ENCODE assay signal across 16 cellular contexts in the genomic region with DNA sequence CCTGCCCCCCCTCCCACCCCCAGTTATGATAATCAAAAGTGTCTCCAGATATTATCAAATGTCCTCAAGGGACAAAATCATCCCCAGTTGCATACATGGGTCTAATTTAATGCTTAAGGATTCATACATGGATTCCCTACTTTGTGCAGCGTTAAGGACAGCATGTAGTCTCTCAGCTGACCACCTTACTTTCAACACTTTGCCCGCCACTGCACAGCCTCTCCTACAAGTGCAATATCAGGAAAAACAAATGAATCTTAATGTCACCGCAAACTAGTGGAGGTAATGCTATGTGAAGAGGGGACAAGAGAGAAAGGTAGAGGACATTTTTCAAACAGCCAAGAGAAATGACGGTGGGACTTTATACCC.
DNase-seq lines count a peak whose midpoint lies in the region; ATAC-seq and TF ChIP-seq lines count a peak whose summit lies in the region.
"Had no signal": no experiment of that assay in that cellular context is flagged by ENCODE, and none has a peak within 500 bp of the region (broad histone marks: within the 10 kb centered on the region; RNA-seq: fewer than 3 reads in every experiment).

No MANE protein-coding gene starts in this region.

- H3K27me3 Mint-ChIP-seq in neural progenitor cell (ENCODE audit: insufficient read depth, low read depth), result peaks cover 2% of the 10 kb centered on the region

- peak overlapping the region; percentile 83 for H3K4me2 ChIP-seq in Loucy (ENCODE audit: low read depth, low read length, poor library complexity, severe bottlenecking)
- no peak overlapping the region for H3K4me2 ChIP-seq in neural progenitor cell

- no peak for ATAC-seq in HG03108 (IDR thresholded peaks at IDR 0.05; ENCODE audit: unreplicated experiment)
- ATAC-seq: HCT116, PC-3 had no signal

- H3K27ac Mint-ChIP-seq in neural progenitor cell, result peak overlapping the region; percentile 89

- no peaks in the 10 kb centered on the region for H3K9me2 ChIP-seq in Loucy (replicated peaks; ENCODE audit: low read depth, low read length)

- H3K27me3 ChIP-seq in Loucy (ENCODE audit: insufficient read depth, low read length, poor library complexity, severe bottlenecking) (no peaks in the 10 kb centered on the region), esophagus muscularis mucosa (no peaks in the 10 kb centered on the region), neural progenitor cell (no peaks in the 10 kb centered on the region), stomach smooth muscle (ENCODE audit: control insufficient read depth in 1 of 2, insufficient read depth in 2 of 2, low read length in 2 of 2) (no peaks in the 10 kb centered on the region)

- H3K79me2 ChIP-seq in Loucy (ENCODE audit: insufficient read depth, low read length), result no peaks in the 10 kb centered on the region
- no peaks in the 10 kb centered on the region for H3K79me2 ChIP-seq in neural progenitor cell (ENCODE audit: low read depth)

- H3K4me3 ChIP-seq in Loucy (ENCODE audit: low read length, poor library complexity, severe bottlenecking), result peak overlapping the region; percentile 59
- no peak overlapping the region for H3K4me3 ChIP-seq in esophagus muscularis mucosa
- no peak overlapping the region for H3K4me3 ChIP-seq in neural progenitor cell
- H3K4me3 ChIP-seq in stomach smooth muscle (ENCODE audit: low read length in 2 of 2), result no peak overlapping the region
- H3K4me3 ChIP-seq: GM23248 had no signal

- no peak for TF ChIP-seq POLR2A in esophagus muscularis mucosa (IDR thresholded peaks at IDR 0.05; ENCODE audit: low read depth)

- DNase-seq in esophagus muscularis mucosa (ENCODE audit: extremely low spot score) (no peak), neural progenitor cell (ENCODE audit: low spot score) (no peak), GM03348 (ENCODE audit: low spot score) (no peak)
- DNase-seq in activated CD8-positive, alpha-beta memory T cell treated with anti-CD3 and anti-CD28 coated beads for 24 hours, result no peak
- DNase-seq: C1 segment of cervical spinal cord, GDM1, GM23248, NCI-H1417 treated with DMSO at 0.1 percent for 48 hours, NCI-H1930, NCI-H82, PC-3 had no signal

- peaks cover 60% of the 10 kb centered on the region for H3K36me3 Mint-ChIP-seq in neural progenitor cell

- no peak for TF ChIP-seq EP300 in esophagus muscularis mucosa (IDR thresholded peaks at IDR 0.05)

- no peak overlapping the region for H3K4me3 Mint-ChIP-seq in neural progenitor cell

- H3K9me3 Mint-ChIP-seq in neural progenitor cell, result no peaks in the 10 kb centered on the region

- peak overlapping the region; percentile 1 for H3K9ac ChIP-seq in Loucy (ENCODE audit: low read depth, low read length, poor library complexity, severe bottlenecking)
- no peak overlapping the region for H3K9ac ChIP-seq in neural progenitor cell
- H3K9ac ChIP-seq in stomach smooth muscle (ENCODE audit: low read length in 2 of 2), result no peak overlapping the region
- H3K9ac ChIP-seq: GM23248 had no signal

- H3K27ac ChIP-seq in esophagus muscularis mucosa (replicated peaks in 1 of 4), result peak overlapping the region; percentile 58 to 80 (median 68)
- H3K27ac ChIP-seq in neural progenitor cell, result no peak overlapping the region
- peak overlapping the region; percentile 31 for H3K27ac ChIP-seq in stomach smooth muscle (ENCODE audit: low read length)
- H3K27ac ChIP-seq: RWPE1 had no signal

- H3K36me3 ChIP-seq in Loucy (ENCODE audit: insufficient read depth, low read length) (peaks cover 15% of the 10 kb centered on the region; the same call in 1 of the 2 replicates), esophagus muscularis mucosa (peaks cover 7 to 77% (median 64%) of the 10 kb centered on the region in 4 donors), neural progenitor cell (peaks cover 2% of the 10 kb centered on the region), stomach smooth muscle (ENCODE audit: control insufficient read depth in 2 of 2, insufficient read depth in 2 of 2, low read length in 2 of 2) (peaks cover 14 to 27% of the 10 kb centered on the region in 2 donors)

- TF ChIP-seq CTCF in Loucy (conservative IDR thresholded peaks at IDR 0.05; ENCODE audit: low read length) (no peak), esophagus muscularis mucosa (IDR thresholded peaks at IDR 0.05) (no peak), neural progenitor cell (IDR thresholded peaks at IDR 0.05) (no peak)

- peaks cover 28% of the 10 kb centered on the region for H3K4me1 Mint-ChIP-seq in neural progenitor cell

- H3K4me1 ChIP-seq in Loucy (ENCODE audit: insufficient read depth, low read length, poor library complexity, severe bottlenecking) (peaks cover 38% of the 10 kb centered on the region), esophagus muscularis mucosa (peaks cover 24 to 69% (median 52%) of the 10 kb centered on the region in 4 donors), neural progenitor cell (peaks cover 11% of the 10 kb centered on the region), stomach smooth muscle (ENCODE audit: control insufficient read depth, insufficient read depth, low read length) (peaks cover 32% of the 10 kb centered on the region)

- no peak overlapping the region for H2AFZ ChIP-seq in Loucy (ENCODE audit: low read length)
- H2AFZ ChIP-seq in neural progenitor cell (replicated peaks), result no peak overlapping the region
- H2AFZ ChIP-seq: GM23248 had no signal

- H3F3A ChIP-seq in Loucy (ENCODE audit: low read depth) (0 out of 2 replicates have a peak, but pooled peaks cover 3% of the 10 kb centered on the region), neural progenitor cell (ENCODE audit: low read depth) (no peaks in the 10 kb centered on the region)

- WGBS in esophagus muscularis mucosa, result 94% methylated on average over 4 of the region's 4 CpGs

- H3K9me3 ChIP-seq in Loucy (ENCODE audit: insufficient read depth, low read depth, low read length) (no peaks in the 10 kb centered on the region), esophagus muscularis mucosa (no peaks in the 10 kb centered on the region), neural progenitor cell (ENCODE audit: low read depth) (no peaks in the 10 kb centered on the region), stomach smooth muscle (ENCODE audit: control insufficient read depth in 2 of 2, low read length in 2 of 2) (no peaks in the 10 kb centered on the region)

- H4K20me1 ChIP-seq in Loucy (ENCODE audit: insufficient read depth, low read length, poor library complexity, severe bottlenecking) (no peaks in the 10 kb centered on the region), neural progenitor cell (ENCODE audit: low read depth) (no peaks in the 10 kb centered on the region)

- intact Hi-C loops in esophagus muscularis mucosa (cut with DNase I), result loop anchor here (10.0 kb wide), 1 partner anchor 234 kb away; no protein-coding TSS in a partner anchor
